2 cellular contexts compared by ENCODE assay signal in genomic region chr10:26815500-26815899, GRCh38.
TF ChIP-seq lines count a peak whose summit lies in the region.

No MANE protein-coding gene starts in this region.

TF ChIP-seq in GM12891, 5 proteins besides CTCF, POLR2A, EP300 and RAD21 (continued from another document):
- no peak for TF ChIP-seq PAX5 (IDR thresholded peaks at IDR 0.05; ENCODE audit: insufficient read depth, low read length, severe bottlenecking)
TF ChIP-seq in GM12891: peak in this region for 0.

TF ChIP-seq in K562, 482 proteins besides CTCF, POLR2A, EP300 and RAD21 (continued from another document):
- TF ChIP-seq FOXM1 (IDR thresholded peaks at IDR 0.05; ENCODE audit: low read depth) (no peak), FOXM1 (CRISPR knock-in tag; IDR thresholded peaks at IDR 0.05; ENCODE audit: low read depth) (no peak), RBM25 (IDR thresholded peaks at IDR 0.05; ENCODE audit: low read depth, low read length, severe bottlenecking) (peak; percentile 11), AFF1 (IDR thresholded peaks at IDR 0.05; ENCODE audit: low read depth in 1 of 2, partially characterized antibody in 2 of 2) (no peak), PHF20 (IDR thresholded peaks at IDR 0.05; ENCODE audit: partially characterized antibody) (no peak), ZNF12 (CRISPR knock-in tag; IDR thresholded peaks at IDR 0.05) (no peak), ZNF3 (CRISPR knock-in tag; IDR thresholded peaks at IDR 0.05) (no peak), YBX1 (IDR thresholded peaks at IDR 0.05) (no peak), ZNF121 (CRISPR knock-in tag; conservative IDR thresholded peaks at IDR 0.05) (peak; percentile 48)
